In the genomic region with DNA sequence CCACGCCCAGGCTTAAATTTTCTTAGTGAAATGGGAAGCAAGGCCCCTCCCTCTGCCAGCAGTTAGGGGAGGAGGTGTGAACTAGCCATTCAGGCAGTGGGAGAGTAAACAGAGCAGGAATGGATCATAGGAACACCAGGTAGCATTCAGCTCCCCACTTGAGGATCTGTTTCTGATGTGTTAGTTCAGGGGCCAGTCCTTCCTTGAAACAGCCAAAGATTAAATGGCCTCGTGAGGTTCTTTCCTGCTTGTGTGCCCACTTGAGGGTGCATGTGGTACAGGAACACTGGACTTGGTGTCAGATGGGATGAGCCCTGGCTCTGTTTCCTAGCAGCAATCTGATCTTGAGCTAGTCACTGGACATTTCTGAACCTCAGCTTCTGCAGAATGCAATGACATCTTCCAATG, we compare ENCODE assay signal across 11 cellular contexts. TPM values are rescaled to one million over a fixed set of nuclear protein-coding genes. Genes with fewer than 3 reads are reported as not detected.
A peak's percentile ranks its signal among the peaks of the same experiment; 100 is the strongest.
DNase-seq lines count a peak whose midpoint lies in the region; ATAC-seq and TF ChIP-seq lines count a peak whose summit lies in the region.
"Had no signal": no experiment of that assay in that cellular context is flagged by ENCODE, and none has a peak within 500 bp of the region (broad histone marks: within the 10 kb centered on the region; RNA-seq: fewer than 3 reads in every experiment).

No MANE protein-coding gene starts in this region.

- peak overlapping the region; percentile 33 for H3K4me3 Mint-ChIP-seq in activated naive CD4-positive, alpha-beta T cell treated with anti-CD3 and anti-CD28 coated beads, Interleukin-2, amount 50 U/mL, for 24 hours

- H3K27ac ChIP-seq in PC-3 (ENCODE audit: low read length) (peak overlapping the region; percentile 87), esophagus (ENCODE audit: low read depth in 2 of 2, low read length in 1 of 2) (peak overlapping the region; percentile 90 to 96), suprapubic skin (peak overlapping the region; percentile 76), OCI-LY7 (ENCODE audit: low read depth, low read length, poor library complexity, severe bottlenecking) (no peak overlapping the region), ovary (no peak overlapping the region)

- no TSS peak for BruUV-seq in PC-3 (replicated peaks; lab: Mats Ljungman, UMichigan)
- BruUV-seq in OCI-LY7 (replicated peaks; lab: Mats Ljungman, UMichigan), result no TSS peak

- H3K4me2 ChIP-seq in PC-3 (ENCODE audit: low read length), result peak overlapping the region; percentile 56
- no peak overlapping the region for H3K4me2 ChIP-seq in OCI-LY7 (ENCODE audit: low read length)

- H3K36me3 ChIP-seq in PC-3 (ENCODE audit: low read depth, low read length) (no peaks in the 10 kb centered on the region; the same call in 1 of the 2 replicates), esophagus (ENCODE audit: control insufficient read depth in 2 of 2, insufficient read depth in 2 of 2, low read length in 1 of 2) (peaks cover 6 to 7% of the 10 kb centered on the region in 2 donors), suprapubic skin (peaks cover 48% of the 10 kb centered on the region), OCI-LY7 (ENCODE audit: insufficient read depth, low read length) (peaks cover 65% of the 10 kb centered on the region), ovary (no peaks in the 10 kb centered on the region)

- POLR2A ChIA-PET in PC-3 (lab: Charles Lee; ENCODE audit: unreplicated experiment) (no interaction called here), OCI-LY7 (lab: Charles Lee) (interaction anchor here (1.3 kb wide), 1 partner anchor 9 kb away, joined by 3 read pairs; no protein-coding TSS in a partner anchor)

- H3K9me3 Mint-ChIP-seq in activated naive CD4-positive, alpha-beta T cell treated with anti-CD3 and anti-CD28 coated beads, Interleukin-2, amount 50 U/mL, for 24 hours, result no peaks in the 10 kb centered on the region

- CTCF ChIA-PET in PC-3 (lab: Charles Lee) (interaction anchor here (0.6 kb wide), 1 partner anchor 20 kb away, joined by 5 read pairs; no protein-coding TSS in a partner anchor), OCI-LY7 (lab: Charles Lee; ENCODE audit: unreplicated experiment) (no interaction called here)

- TF ChIP-seq EP300 in suprapubic skin (IDR thresholded peaks at IDR 0.05) (no peak), ovary (IDR thresholded peaks at IDR 0.05) (no peak)

- H3K4me3 ChIP-seq in PC-3 (ENCODE audit: low read length), result no peak overlapping the region
- H3K4me3 ChIP-seq in esophagus (ENCODE audit: low read depth in 1 of 2, low read length in 2 of 2), result no peak overlapping the region
- no peak overlapping the region for H3K4me3 ChIP-seq in suprapubic skin
- no peak overlapping the region for H3K4me3 ChIP-seq in OCI-LY7 (ENCODE audit: low read depth, low read length, poor library complexity, severe bottlenecking)
- H3K4me3 ChIP-seq in ovary, result no peak overlapping the region

- H3K36me3 Mint-ChIP-seq in activated naive CD4-positive, alpha-beta T cell treated with anti-CD3 and anti-CD28 coated beads, Interleukin-2, amount 50 U/mL, for 24 hours, result peaks cover 12% of the 10 kb centered on the region

- no peaks in the 10 kb centered on the region for H3F3A ChIP-seq in PC-3 (ENCODE audit: low read length, unreplicated experiment)

- H2AFZ ChIP-seq in PC-3 (ENCODE audit: low read length), result no peak overlapping the region
- no peak overlapping the region for H2AFZ ChIP-seq in OCI-LY7 (ENCODE audit: low read length)

- H3K4me1 ChIP-seq in PC-3 (ENCODE audit: insufficient read depth, low read length) (peaks cover 29% of the 10 kb centered on the region), esophagus (ENCODE audit: control insufficient read depth in 2 of 2, insufficient read depth in 2 of 2, low read length in 1 of 2) (peaks cover 0 to 12% of the 10 kb centered on the region in 2 donors), suprapubic skin (peaks cover 19% of the 10 kb centered on the region), OCI-LY7 (ENCODE audit: insufficient read depth, low read length, poor library complexity, severe bottlenecking) (no peaks in the 10 kb centered on the region), ovary (ENCODE audit: insufficient read depth) (no peaks in the 10 kb centered on the region)

- no peaks in the 10 kb centered on the region for H3K27me3 Mint-ChIP-seq in activated naive CD4-positive, alpha-beta T cell treated with anti-CD3 and anti-CD28 coated beads, Interleukin-2, amount 50 U/mL, for 24 hours

- H3K9ac ChIP-seq in PC-3 (ENCODE audit: low read length), result no peak overlapping the region

- no peaks in the 10 kb centered on the region for H3K79me2 ChIP-seq in PC-3 (ENCODE audit: low read length)
- H3K79me2 ChIP-seq in OCI-LY7 (ENCODE audit: insufficient read depth, low read depth, low read length), result no peaks in the 10 kb centered on the region

- TF ChIP-seq POLR2A in suprapubic skin (IDR thresholded peaks at IDR 0.05) (no peak), ovary (IDR thresholded peaks at IDR 0.05) (no peak)

- TF ChIP-seq CTCF in PC-3 (conservative IDR thresholded peaks at IDR 0.05; ENCODE audit: low read depth, low read length), result no peak
- no peak for TF ChIP-seq CTCF in suprapubic skin (IDR thresholded peaks at IDR 0.05)
- no peak for TF ChIP-seq CTCF in OCI-LY7 (conservative IDR thresholded peaks at IDR 0.05; ENCODE audit: low read length)
- no peak for TF ChIP-seq CTCF in ovary (IDR thresholded peaks at IDR 0.05)

- H3K4me1 Mint-ChIP-seq in activated naive CD4-positive, alpha-beta T cell treated with anti-CD3 and anti-CD28 coated beads, Interleukin-2, amount 50 U/mL, for 24 hours, result peaks cover 41% of the 10 kb centered on the region

- no peak for DNase-seq in activated naive CD4-positive, alpha-beta T cell (lab: John Stamatoyannopoulos, UW)
- no peak for DNase-seq in PC-3
- no peak for DNase-seq in suprapubic skin (ENCODE audit: low spot score in 2 of 2)
- no peak for DNase-seq in OCI-LY7 (ENCODE audit: low spot score)
- DNase-seq in NCI-H1092 (lab: John Stamatoyannopoulos, UW), result no peak
- DNase-seq in ovary, result no peak
- DNase-seq: amniotic stem cell, Karpas-422, NCI-H2171 had no signal

- H3K27ac Mint-ChIP-seq in activated naive CD4-positive, alpha-beta T cell treated with anti-CD3 and anti-CD28 coated beads, Interleukin-2, amount 50 U/mL, for 24 hours, result peak overlapping the region; percentile 81

- WGBS in esophagus, 2 donors, result 68 to 72% methylated on average over 2 of the region's 2 CpGs
- WGBS in suprapubic skin, result 86% methylated on average over 2 of the region's 2 CpGs
- WGBS in ovary, 3 donors, result 87 to 100% (median 94%) methylated on average over 2 of the region's 2 CpGs

- peak; percentile 8 for ATAC-seq in PC-3

- H3K27me3 ChIP-seq in PC-3 (ENCODE audit: low read length) (no peaks in the 10 kb centered on the region), esophagus (ENCODE audit: control insufficient read depth in 1 of 2, insufficient read depth in 2 of 2, low read length in 2 of 2) (no peaks in the 10 kb centered on the region), suprapubic skin (no peaks in the 10 kb centered on the region), ovary (no peaks in the 10 kb centered on the region)

- H4K20me1 ChIP-seq in PC-3 (ENCODE audit: low read length) (no peaks in the 10 kb centered on the region), OCI-LY7 (ENCODE audit: insufficient read depth, low read length) (no peaks in the 10 kb centered on the region)

- no peaks in the 10 kb centered on the region for H3K9me3 ChIP-seq in PC-3 (ENCODE audit: low read length)
- no peaks in the 10 kb centered on the region for H3K9me3 ChIP-seq in esophagus (ENCODE audit: control insufficient read depth in 2 of 2, insufficient read depth in 1 of 2, low read depth in 1 of 2, low read length in 1 of 2)
- H3K9me3 ChIP-seq in suprapubic skin, result no peaks in the 10 kb centered on the region
- H3K9me3 ChIP-seq in OCI-LY7 (ENCODE audit: low read length), result no peaks in the 10 kb centered on the region
- no peaks in the 10 kb centered on the region for H3K9me3 ChIP-seq in ovary

- H3K9me2 ChIP-seq in PC-3 (replicated peaks; ENCODE audit: low read length) (no peaks in the 10 kb centered on the region), OCI-LY7 (ENCODE audit: insufficient read depth, low read length) (no peaks in the 10 kb centered on the region)

- intact Hi-C loops in PC-3 (cut with micrococcal nuclease), result no loop called here
- intact Hi-C loops in OCI-LY7 (cut with micrococcal nuclease; ENCODE audit: unreplicated experiment), result no loop called here
- intact Hi-C loops in ovary (cut with DNase I), result no loop called here

RNA-seq across cellular contexts. Expression of a gene that starts 21.2 kb away (rescaled TPM):
- not detected in 2 replicates for total RNA-seq in PC-3 (2014; rRNA removed)
- 1 to 10 TPM; 2.4 to 6.0 TPM for polyA plus RNA-seq in esophagus
- 10 to 100 TPM; 27.1 to 62.1 (median 40.8) TPM for total RNA-seq in suprapubic skin
- 0.13 TPM in 2 replicates for total RNA-seq in OCI-LY7 (2014; rRNA removed; shearing (Covaris generic))
- total RNA-seq in OCI-LY7 (2022), result 0.10 and 0.28 TPM in 2 replicates
- total RNA-seq in ovary, result 10 to 100 TPM; 15.2 to 40.7 (median 23.1) TPM
- polyA plus RNA-seq in ovary, result 100 to 1,000 TPM in 1 of 2 donors, 10 to 100 TPM in 1; 43.7 to 120 TPM

RNA-seq across cellular contexts. Expression of a gene that starts 29.2 kb away (rescaled TPM):
- total RNA-seq in PC-3 (2014; rRNA removed), result 26.2 and 34.2 TPM in 2 replicates
- 10 to 100 TPM; 18.1 to 21.2 TPM for polyA plus RNA-seq in esophagus
- 10 to 100 TPM; 55.3 to 83.5 (median 76.6) TPM for total RNA-seq in suprapubic skin
- total RNA-seq in OCI-LY7 (2014; rRNA removed; shearing (Covaris generic)), result 52.4 and 53.6 TPM in 2 replicates
- total RNA-seq in OCI-LY7 (2022), result 79.4 and 85.3 TPM in 2 replicates
- 10 to 100 TPM; 34.0 to 51.0 (median 40.5) TPM for total RNA-seq in ovary
- polyA plus RNA-seq in ovary, result 10 to 100 TPM; 35.4 to 40.7 TPM

Comparison
In these comparisons a context has a peak if more than half of its experiments do, and no peak if none do; other contexts are left out.
1. H3K27ac ChIP-seq: peak in PC-3 (single experiment), esophagus (2 of 2) and suprapubic skin (single experiment); none in OCI-LY7 (single experiment) and ovary (0 of 2).
2. RNA of a gene that starts 21.2 kb away (total RNA-seq): 27.1 to 62.1 TPM in suprapubic skin and 15.2 to 40.7 TPM in ovary; 0.10 to 0.28 TPM in OCI-LY7 and not detected in PC-3; every median in the first group is over 10 times any median in the second.